1 cellular context compared by ENCODE assay signal in the genomic region with DNA sequence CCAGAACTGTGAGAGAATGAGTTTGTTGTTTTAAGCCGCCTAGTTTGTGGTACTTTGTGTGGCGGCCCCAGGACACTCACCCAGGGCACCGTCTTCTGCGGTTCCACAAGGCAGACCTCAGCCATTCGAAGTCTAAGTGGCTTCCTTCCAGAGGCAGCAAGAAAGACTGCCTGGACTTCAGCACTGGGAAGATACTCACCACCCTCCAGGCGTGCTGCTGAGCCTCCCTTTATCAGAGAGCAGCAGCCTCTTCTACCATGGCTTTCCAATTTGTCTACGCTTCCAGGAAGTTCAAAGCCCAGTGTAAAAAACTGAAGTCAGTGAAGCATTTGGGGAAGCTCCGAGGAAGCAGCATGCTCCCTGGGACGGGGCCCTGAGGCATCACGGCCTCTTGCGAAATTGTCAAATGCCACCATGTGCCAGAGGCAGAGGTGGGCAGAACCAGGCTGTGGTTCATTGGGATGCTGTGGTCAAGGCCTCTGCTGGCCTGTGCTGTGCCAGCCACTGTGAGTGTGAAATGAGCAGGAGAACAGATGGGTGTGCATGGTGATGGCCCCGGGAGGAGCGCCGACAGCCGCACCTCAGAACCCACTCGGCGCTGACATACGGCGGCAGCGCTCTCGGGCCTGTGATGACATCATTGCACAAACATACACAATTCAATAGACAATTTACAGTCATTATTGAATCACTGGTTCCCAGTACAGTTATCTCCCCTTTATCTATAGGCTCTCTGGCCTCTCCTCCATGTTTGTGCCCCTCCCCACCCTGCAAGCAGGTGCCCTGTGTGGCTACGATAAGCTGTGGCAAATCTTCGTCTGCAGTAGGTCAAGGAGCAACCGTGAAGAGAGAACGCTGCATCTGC.
TF ChIP-seq lines count a peak whose summit lies in the region.

No MANE protein-coding gene starts in this region.

TF ChIP-seq in IMR-90, 13 proteins besides CTCF, POLR2A, EP300 and RAD21 (continued from another document):
- TF ChIP-seq USF2 (IDR thresholded peaks at IDR 0.05; ENCODE audit: low read depth, low read length) (no peak), CHD1 (IDR thresholded peaks at IDR 0.05; ENCODE audit: low read depth, low read length) (no peak)
